Comparison of ENCODE assay signal across 8 cellular contexts in genomic region chr7:74627699-74628411, GRCh38. TPM values are rescaled to one million over a fixed set of nuclear protein-coding genes. Genes with fewer than 3 reads are reported as not detected.
DNase-seq lines count a peak whose midpoint lies in the region; ATAC-seq and TF ChIP-seq lines count a peak whose summit lies in the region.

No MANE protein-coding gene starts in this region.

- CTCF ChIA-PET in RWPE1 (lab: Yijun Ruan, JAX): interaction anchor here (0.5 kb wide), 1 partner anchor 206 kb away, joined by 5 read pairs; no protein-coding TSS in a partner anchor

- no peaks in the 10 kb centered on the region for H3K27me3 ChIP-seq in iPS-18a (ENCODE audit: control insufficient read depth, insufficient read depth, low read length)
- no peaks in the 10 kb centered on the region for H3K27me3 ChIP-seq in suprapubic skin

- H3K4me1 ChIP-seq in iPS-18a (ENCODE audit: control insufficient read depth, low read depth, low read length) (peaks cover 15% of the 10 kb centered on the region), suprapubic skin (peaks cover 23% of the 10 kb centered on the region)

- ATAC-seq in GM18868 (IDR thresholded peaks at IDR 0.05; ENCODE audit: unreplicated experiment): no peak

- H3K4me3 ChIP-seq in iPS-18a (ENCODE audit: low read length): peak overlapping the region; percentile 21
- H3K4me3 ChIP-seq in suprapubic skin: peak overlapping the region; percentile 5

- H3K36me3 ChIP-seq in iPS-18a (ENCODE audit: control insufficient read depth, low read depth, low read length) (no peaks in the 10 kb centered on the region), suprapubic skin (no peaks in the 10 kb centered on the region)

- no peak for TF ChIP-seq EP300 in suprapubic skin (IDR thresholded peaks at IDR 0.05)

- H3K9ac ChIP-seq in iPS-18a (ENCODE audit: low read length): peak overlapping the region; percentile 71

- POLR2A ChIA-PET in RWPE1 (lab: Yijun Ruan, JAX; ENCODE audit: low non-redundant PET): no interaction called here

- no peak for TF ChIP-seq CTCF in RWPE1 (conservative IDR thresholded peaks at IDR 0.05; ENCODE audit: low read depth)
- no peak for TF ChIP-seq CTCF in suprapubic skin (IDR thresholded peaks at IDR 0.05)

- DNase-seq in LHCN-M2 (ENCODE audit: low read depth) (peak; percentile 95), RWPE1 (ENCODE audit: low spot score) (no peak), suprapubic skin (ENCODE audit: low spot score in 2 of 2) (no peak), GF-D8 (lab: John Stamatoyannopoulos, UW) (no peak)
- DNase-seq in stimulated activated naive CD4-positive, alpha-beta T cell treated with Interleukin-2 at 50 U/mL for 16 hours (lab: John Stamatoyannopoulos, UW): no peak
- DNase-seq in central memory CD4-positive, alpha-beta T cell: no peak

- WGBS in suprapubic skin: 20% methylated on average over 11 of the region's 11 CpGs

- no peak for TF ChIP-seq POLR2A in suprapubic skin (IDR thresholded peaks at IDR 0.05)

- H3K27ac ChIP-seq in RWPE1 (peak overlapping the region; percentile 53), iPS-18a (ENCODE audit: low read length) (peak overlapping the region; percentile 94), suprapubic skin (peak overlapping the region; percentile 75)

- H3K9me3 ChIP-seq in iPS-18a (ENCODE audit: control insufficient read depth, low read depth, low read length) (no peaks in the 10 kb centered on the region), suprapubic skin (no peaks in the 10 kb centered on the region)

RNA-seq across cellular contexts. Expression of gene GTF2I, which starts 29.7 kb away (rescaled TPM):
- total RNA-seq in LHCN-M2 (2014; rRNA removed) (144 and 180 TPM in 2 replicates), suprapubic skin (100 to 1,000 TPM; 142 to 376 (median 172) TPM)
- polyA plus RNA-seq in LHCN-M2 (2012): 76.2 TPM
